2 cellular contexts compared by ENCODE assay signal in the genomic region with DNA sequence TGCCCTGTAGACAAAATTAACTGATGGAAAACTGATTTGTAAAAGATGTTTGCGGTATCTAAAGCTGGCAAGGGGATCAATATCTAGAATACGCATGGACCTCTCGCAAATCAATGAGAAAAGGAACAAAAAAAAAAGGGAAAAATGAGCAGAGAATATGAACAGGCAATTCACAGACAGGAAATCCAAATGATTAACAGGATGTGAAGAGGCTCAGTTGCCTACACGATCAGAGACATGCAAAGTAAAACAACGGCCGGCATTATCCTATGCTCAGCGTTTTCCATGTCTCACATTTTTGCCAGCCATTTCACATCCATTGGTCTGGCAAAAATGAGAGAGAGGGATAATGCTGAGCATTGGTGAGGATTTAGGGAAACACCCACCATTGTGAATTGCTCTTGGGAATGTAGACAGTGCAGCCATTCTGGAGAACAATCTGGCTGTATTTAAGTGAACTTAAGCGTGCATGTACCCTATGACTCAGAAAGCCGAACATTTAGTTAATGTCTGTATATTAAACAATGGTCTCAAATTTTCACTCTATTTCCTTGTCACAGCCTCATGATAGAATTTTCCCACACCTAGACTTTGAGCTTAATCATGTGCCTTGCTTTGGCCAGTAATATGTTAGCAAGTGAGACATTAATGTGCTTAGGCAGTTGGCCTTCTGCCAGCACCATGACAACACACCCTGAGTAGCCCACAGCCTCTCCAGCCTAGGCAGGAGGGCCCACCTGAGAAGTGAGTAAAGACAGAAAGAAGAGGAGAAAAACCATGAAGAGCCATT.
A peak's percentile ranks its signal among the peaks of the same experiment; 100 is the strongest.
TF ChIP-seq lines count a peak whose summit lies in the region.

No MANE protein-coding gene starts in this region.

TF ChIP-seq in GM23338, 12 proteins besides CTCF, POLR2A, EP300 and RAD21 (continued from another document):
- TF ChIP-seq, protein P1, sequence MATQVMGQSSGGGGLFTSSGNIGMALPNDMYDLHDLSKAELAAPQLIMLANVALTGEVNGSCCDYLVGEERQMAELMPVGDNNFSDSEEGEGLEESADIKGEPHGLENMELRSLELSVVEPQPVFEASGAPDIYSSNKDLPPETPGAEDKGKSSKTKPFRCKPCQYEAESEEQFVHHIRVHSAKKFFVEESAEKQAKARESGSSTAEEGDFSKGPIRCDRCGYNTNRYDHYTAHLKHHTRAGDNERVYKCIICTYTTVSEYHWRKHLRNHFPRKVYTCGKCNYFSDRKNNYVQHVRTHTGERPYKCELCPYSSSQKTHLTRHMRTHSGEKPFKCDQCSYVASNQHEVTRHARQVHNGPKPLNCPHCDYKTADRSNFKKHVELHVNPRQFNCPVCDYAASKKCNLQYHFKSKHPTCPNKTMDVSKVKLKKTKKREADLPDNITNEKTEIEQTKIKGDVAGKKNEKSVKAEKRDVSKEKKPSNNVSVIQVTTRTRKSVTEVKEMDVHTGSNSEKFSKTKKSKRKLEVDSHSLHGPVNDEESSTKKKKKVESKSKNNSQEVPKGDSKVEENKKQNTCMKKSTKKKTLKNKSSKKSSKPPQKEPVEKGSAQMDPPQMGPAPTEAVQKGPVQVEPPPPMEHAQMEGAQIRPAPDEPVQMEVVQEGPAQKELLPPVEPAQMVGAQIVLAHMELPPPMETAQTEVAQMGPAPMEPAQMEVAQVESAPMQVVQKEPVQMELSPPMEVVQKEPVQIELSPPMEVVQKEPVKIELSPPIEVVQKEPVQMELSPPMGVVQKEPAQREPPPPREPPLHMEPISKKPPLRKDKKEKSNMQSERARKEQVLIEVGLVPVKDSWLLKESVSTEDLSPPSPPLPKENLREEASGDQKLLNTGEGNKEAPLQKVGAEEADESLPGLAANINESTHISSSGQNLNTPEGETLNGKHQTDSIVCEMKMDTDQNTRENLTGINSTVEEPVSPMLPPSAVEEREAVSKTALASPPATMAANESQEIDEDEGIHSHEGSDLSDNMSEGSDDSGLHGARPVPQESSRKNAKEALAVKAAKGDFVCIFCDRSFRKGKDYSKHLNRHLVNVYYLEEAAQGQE (IDR thresholded peaks at IDR 0.05; ENCODE audit: unreplicated experiment), result no peak
- TF ChIP-seq CREB1 (CRISPR knock-in tag; IDR thresholded peaks at IDR 0.05; ENCODE audit: low read depth) (no peak), EZH2 (IDR thresholded peaks at IDR 0.05; ENCODE audit: low read depth, unreplicated experiment) (no peak), STAT1 (IDR thresholded peaks at IDR 0.05; ENCODE audit: unreplicated experiment) (no peak), ZNF331 (CRISPR knock-in tag; IDR thresholded peaks at IDR 0.05; ENCODE audit: low read depth) (no peak), ZNF114 (CRISPR knock-in tag; IDR thresholded peaks at IDR 0.05) (no peak)
- TF ChIP-seq, protein P2, sequence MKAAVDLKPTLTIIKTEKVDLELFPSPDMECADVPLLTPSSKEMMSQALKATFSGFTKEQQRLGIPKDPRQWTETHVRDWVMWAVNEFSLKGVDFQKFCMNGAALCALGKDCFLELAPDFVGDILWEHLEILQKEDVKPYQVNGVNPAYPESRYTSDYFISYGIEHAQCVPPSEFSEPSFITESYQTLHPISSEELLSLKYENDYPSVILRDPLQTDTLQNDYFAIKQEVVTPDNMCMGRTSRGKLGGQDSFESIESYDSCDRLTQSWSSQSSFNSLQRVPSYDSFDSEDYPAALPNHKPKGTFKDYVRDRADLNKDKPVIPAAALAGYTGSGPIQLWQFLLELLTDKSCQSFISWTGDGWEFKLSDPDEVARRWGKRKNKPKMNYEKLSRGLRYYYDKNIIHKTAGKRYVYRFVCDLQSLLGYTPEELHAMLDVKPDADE (IDR thresholded peaks at IDR 0.05), result no peak

TF ChIP-seq in K562, 482 proteins besides CTCF, POLR2A, EP300 and RAD21 (continued from another document and continues in another):
- TF ChIP-seq, protein P3, sequence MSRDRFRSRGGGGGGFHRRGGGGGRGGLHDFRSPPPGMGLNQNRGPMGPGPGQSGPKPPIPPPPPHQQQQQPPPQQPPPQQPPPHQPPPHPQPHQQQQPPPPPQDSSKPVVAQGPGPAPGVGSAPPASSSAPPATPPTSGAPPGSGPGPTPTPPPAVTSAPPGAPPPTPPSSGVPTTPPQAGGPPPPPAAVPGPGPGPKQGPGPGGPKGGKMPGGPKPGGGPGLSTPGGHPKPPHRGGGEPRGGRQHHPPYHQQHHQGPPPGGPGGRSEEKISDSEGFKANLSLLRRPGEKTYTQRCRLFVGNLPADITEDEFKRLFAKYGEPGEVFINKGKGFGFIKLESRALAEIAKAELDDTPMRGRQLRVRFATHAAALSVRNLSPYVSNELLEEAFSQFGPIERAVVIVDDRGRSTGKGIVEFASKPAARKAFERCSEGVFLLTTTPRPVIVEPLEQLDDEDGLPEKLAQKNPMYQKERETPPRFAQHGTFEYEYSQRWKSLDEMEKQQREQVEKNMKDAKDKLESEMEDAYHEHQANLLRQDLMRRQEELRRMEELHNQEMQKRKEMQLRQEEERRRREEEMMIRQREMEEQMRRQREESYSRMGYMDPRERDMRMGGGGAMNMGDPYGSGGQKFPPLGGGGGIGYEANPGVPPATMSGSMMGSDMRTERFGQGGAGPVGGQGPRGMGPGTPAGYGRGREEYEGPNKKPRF (IDR thresholded peaks at IDR 0.05; ENCODE audit: low read depth, low read length), result no peak
- TF ChIP-seq ZNF146 (CRISPR knock-in tag; IDR thresholded peaks at IDR 0.05; ENCODE audit: unreplicated experiment) (no peak), SETDB1 (IDR thresholded peaks at IDR 0.05; ENCODE audit: low read length) (no peak), ZNF76 (CRISPR knock-in tag; IDR thresholded peaks at IDR 0.05; ENCODE audit: borderline replicate concordance) (no peak), NFYB (IDR thresholded peaks at IDR 0.05; ENCODE audit: extremely low read depth, insufficient read length) (no peak), SMARCE1 (IDR thresholded peaks at IDR 0.05) (no peak), L3MBTL2 (IDR thresholded peaks at IDR 0.05) (peak; percentile 14; the same call in 1 of the 2 replicates), HNRNPUL1 (IDR thresholded peaks at IDR 0.05; ENCODE audit: low read length) (no peak), NFIC (IDR thresholded peaks at IDR 0.05) (peak; percentile 98), NONO (IDR thresholded peaks at IDR 0.05; ENCODE audit: low read depth in 2 of 2, low read length in 1 of 2) (no peak), ARID2 (IDR thresholded peaks at IDR 0.05) (no peak), SREBF1 (IDR thresholded peaks at IDR 0.05; ENCODE audit: borderline replicate concordance, low read depth, low read length) (no peak), RAD51 (IDR thresholded peaks at IDR 0.05; ENCODE audit: borderline replicate concordance, low read depth) (peak; percentile 54; the same call in 1 of the 2 replicates), ATF7 (IDR thresholded peaks at IDR 0.05) (no peak), ZNF408 (CRISPR knock-in tag; IDR thresholded peaks at IDR 0.05; ENCODE audit: low read depth) (no peak), ZNF311 (CRISPR knock-in tag; IDR thresholded peaks at IDR 0.05) (no peak), YBX1 (IDR thresholded peaks at IDR 0.05) (no peak), SMAD4 (CRISPR knock-in tag; conservative IDR thresholded peaks at IDR 0.05) (no peak)
- TF ChIP-seq, protein P4, sequence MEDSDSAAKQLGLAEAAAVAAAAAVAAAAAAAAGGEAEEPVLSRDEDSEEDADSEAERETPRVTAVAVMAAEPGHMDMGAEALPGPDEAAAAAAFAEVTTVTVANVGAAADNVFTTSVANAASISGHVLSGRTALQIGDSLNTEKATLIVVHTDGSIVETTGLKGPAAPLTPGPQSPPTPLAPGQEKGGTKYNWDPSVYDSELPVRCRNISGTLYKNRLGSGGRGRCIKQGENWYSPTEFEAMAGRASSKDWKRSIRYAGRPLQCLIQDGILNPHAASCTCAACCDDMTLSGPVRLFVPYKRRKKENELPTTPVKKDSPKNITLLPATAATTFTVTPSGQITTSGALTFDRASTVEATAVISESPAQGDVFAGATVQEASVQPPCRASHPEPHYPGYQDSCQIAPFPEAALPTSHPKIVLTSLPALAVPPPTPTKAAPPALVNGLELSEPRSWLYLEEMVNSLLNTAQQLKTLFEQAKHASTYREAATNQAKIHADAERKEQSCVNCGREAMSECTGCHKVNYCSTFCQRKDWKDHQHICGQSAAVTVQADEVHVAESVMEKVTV (CRISPR knock-in tag; IDR thresholded peaks at IDR 0.05), result no peak
- TF ChIP-seq, protein P5, sequence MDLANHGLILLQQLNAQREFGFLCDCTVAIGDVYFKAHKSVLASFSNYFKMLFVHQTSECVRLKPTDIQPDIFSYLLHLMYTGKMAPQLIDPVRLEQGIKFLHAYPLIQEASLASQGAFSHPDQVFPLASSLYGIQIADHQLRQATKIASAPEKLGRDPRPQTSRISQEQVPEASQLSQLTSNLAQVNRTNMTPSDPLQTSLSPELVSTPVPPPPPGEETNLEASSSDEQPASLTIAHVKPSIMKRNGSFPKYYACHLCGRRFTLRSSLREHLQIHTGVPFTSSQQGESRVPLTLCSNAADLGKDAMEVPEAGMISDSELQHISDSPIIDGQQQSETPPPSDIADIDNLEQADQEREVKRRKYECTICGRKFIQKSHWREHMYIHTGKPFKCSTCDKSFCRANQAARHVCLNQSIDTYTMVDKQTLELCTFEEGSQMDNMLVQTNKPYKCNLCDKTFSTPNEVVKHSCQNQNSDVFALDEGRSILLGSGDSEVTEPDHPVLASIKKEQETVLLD (IDR thresholded peaks at IDR 0.05), result no peak
- TF ChIP-seq, protein P6, sequence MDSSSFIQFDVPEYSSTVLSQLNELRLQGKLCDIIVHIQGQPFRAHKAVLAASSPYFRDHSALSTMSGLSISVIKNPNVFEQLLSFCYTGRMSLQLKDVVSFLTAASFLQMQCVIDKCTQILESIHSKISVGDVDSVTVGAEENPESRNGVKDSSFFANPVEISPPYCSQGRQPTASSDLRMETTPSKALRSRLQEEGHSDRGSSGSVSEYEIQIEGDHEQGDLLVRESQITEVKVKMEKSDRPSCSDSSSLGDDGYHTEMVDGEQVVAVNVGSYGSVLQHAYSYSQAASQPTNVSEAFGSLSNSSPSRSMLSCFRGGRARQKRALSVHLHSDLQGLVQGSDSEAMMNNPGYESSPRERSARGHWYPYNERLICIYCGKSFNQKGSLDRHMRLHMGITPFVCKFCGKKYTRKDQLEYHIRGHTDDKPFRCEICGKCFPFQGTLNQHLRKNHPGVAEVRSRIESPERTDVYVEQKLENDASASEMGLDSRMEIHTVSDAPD (CRISPR knock-in tag; IDR thresholded peaks at IDR 0.05), result no peak
- TF ChIP-seq, protein P7, sequence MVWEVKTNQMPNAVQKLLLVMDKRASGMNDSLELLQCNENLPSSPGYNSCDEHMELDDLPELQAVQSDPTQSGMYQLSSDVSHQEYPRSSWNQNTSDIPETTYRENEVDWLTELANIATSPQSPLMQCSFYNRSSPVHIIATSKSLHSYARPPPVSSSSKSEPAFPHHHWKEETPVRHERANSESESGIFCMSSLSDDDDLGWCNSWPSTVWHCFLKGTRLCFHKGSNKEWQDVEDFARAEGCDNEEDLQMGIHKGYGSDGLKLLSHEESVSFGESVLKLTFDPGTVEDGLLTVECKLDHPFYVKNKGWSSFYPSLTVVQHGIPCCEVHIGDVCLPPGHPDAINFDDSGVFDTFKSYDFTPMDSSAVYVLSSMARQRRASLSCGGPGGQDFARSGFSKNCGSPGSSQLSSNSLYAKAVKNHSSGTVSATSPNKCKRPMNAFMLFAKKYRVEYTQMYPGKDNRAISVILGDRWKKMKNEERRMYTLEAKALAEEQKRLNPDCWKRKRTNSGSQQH (CRISPR knock-in tag; IDR thresholded peaks at IDR 0.05), result no peak
- TF ChIP-seq, protein P8, sequence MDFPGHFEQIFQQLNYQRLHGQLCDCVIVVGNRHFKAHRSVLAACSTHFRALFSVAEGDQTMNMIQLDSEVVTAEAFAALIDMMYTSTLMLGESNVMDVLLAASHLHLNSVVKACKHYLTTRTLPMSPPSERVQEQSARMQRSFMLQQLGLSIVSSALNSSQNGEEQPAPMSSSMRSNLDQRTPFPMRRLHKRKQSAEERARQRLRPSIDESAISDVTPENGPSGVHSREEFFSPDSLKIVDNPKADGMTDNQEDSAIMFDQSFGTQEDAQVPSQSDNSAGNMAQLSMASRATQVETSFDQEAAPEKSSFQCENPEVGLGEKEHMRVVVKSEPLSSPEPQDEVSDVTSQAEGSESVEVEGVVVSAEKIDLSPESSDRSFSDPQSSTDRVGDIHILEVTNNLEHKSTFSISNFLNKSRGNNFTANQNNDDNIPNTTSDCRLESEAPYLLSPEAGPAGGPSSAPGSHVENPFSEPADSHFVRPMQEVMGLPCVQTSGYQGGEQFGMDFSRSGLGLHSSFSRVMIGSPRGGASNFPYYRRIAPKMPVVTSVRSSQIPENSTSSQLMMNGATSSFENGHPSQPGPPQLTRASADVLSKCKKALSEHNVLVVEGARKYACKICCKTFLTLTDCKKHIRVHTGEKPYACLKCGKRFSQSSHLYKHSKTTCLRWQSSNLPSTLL (IDR thresholded peaks at IDR 0.05), result no peak
